Comparison of ENCODE assay signal across 21 cellular contexts in genomic region chr14:34113991-34114390, GRCh38.
DNase-seq lines count a peak whose midpoint lies in the region; ATAC-seq and TF ChIP-seq lines count a peak whose summit lies in the region.
"Had no signal": no experiment of that assay in that cellular context is flagged by ENCODE, and none has a peak within 500 bp of the region (broad histone marks: within the 10 kb centered on the region; RNA-seq: fewer than 3 reads in every experiment).

No MANE protein-coding gene starts in this region.

- H3K4me3 Mint-ChIP-seq in Calu3 (ENCODE audit: low read depth, unreplicated experiment) (no peak overlapping the region), mesothelial cell of epicardium (no peak overlapping the region)
- no peak overlapping the region for H3K4me3 Mint-ChIP-seq in activated T-cell treated with anti-CD3 and anti-CD28 coated beads, Interleukin-2, amount 50 U/mL, for 4 hours
- H3K4me3 Mint-ChIP-seq in activated CD4-positive, alpha-beta memory T cell treated with anti-CD3 and anti-CD28 coated beads for 36 hours, result no peak overlapping the region
- H3K4me3 Mint-ChIP-seq: CD4-positive, alpha-beta memory T cell; GM23338 had no signal

- no peak for ATAC-seq in activated T-cell treated with anti-CD3 and anti-CD28 coated beads, Interleukin-2, amount 50 U/mL, for 4 hours
- ATAC-seq: GM23338 had no signal

- intact Hi-C loops in Calu3 (cut with micrococcal nuclease; ENCODE audit: unreplicated experiment), result loop anchor here (2.0 to 5.0 kb wide), 2 partner anchors 109 to 188 kb away; no protein-coding TSS in a partner anchor
- intact Hi-C loops in activated CD4-positive, alpha-beta memory T cell treated with anti-CD3 and anti-CD28 coated beads for 36 hours (cut with micrococcal nuclease), result no loop called here

- POLR2A ChIA-PET in activated CD4-positive, alpha-beta memory T cell treated with anti-CD3 and anti-CD28 coated beads for 36 hours (lab: Charles Lee), result no interaction called here

- H3K27ac Mint-ChIP-seq in Calu3 (ENCODE audit: unreplicated experiment) (peak overlapping the region; percentile 79), mesothelial cell of epicardium (peak overlapping the region; percentile 94)
- no peak overlapping the region for H3K27ac Mint-ChIP-seq in activated CD4-positive, alpha-beta memory T cell treated with anti-CD3 and anti-CD28 coated beads for 36 hours
- H3K27ac Mint-ChIP-seq: CD4-positive, alpha-beta memory T cell; GM23338 had no signal

- CTCF ChIA-PET in Calu3 (lab: Charles Lee), result interaction anchor here (1.0 to 2.7 kb wide), 3 partner anchors 10 to 19 kb away, joined by 3 to 12 read pairs (median 3); no protein-coding TSS in a partner anchor
- CTCF ChIA-PET in activated CD4-positive, alpha-beta memory T cell treated with anti-CD3 and anti-CD28 coated beads for 36 hours (lab: Charles Lee), result interaction anchor here (0.6 to 1.3 kb wide), 2 partner anchors 16 to 114 kb away, joined by 3 read pairs; no protein-coding TSS in a partner anchor

- H3K36me3 Mint-ChIP-seq in Calu3 (ENCODE audit: insufficient read depth, unreplicated experiment) (peaks cover 3% of the 10 kb centered on the region), mesothelial cell of epicardium (peaks cover 5% of the 10 kb centered on the region)
- H3K36me3 Mint-ChIP-seq in activated T-cell treated with anti-CD3 and anti-CD28 coated beads, Interleukin-2, amount 50 U/mL, for 4 hours (ENCODE audit: insufficient read depth), result no peaks in the 10 kb centered on the region
- H3K36me3 Mint-ChIP-seq in activated CD4-positive, alpha-beta memory T cell treated with anti-CD3 and anti-CD28 coated beads for 36 hours, result peaks cover 5% of the 10 kb centered on the region
- H3K36me3 Mint-ChIP-seq: CD4-positive, alpha-beta memory T cell had no signal

- BruUV-seq in Calu3 (replicated peaks; lab: Mats Ljungman, UMichigan), result no TSS peak

- DNase-seq in Calu3 (no peak), SJSA1 (ENCODE audit: low read depth in 1 of 2, low spot score in 2 of 2) (no peak), mesothelial cell of epicardium (ENCODE audit: low spot score in 2 of 2, unreplicated experiment in 2 of 2) (no peak), LoVo (ENCODE audit: low spot score) (no peak)
- no peak for DNase-seq in stimulated activated CD4-positive, alpha-beta T cell treated with anti-CD3 and anti-CD28 coated beads, Interleukin-4, amount 100 ng/mL, for 1 hour
- DNase-seq in activated T-cell treated with anti-CD3 and anti-CD28 coated beads, Interleukin-2, amount 50 U/mL, for 4 hours, result no peak
- no peak for DNase-seq in activated CD4-positive, alpha-beta memory T cell treated with anti-CD3 and anti-CD28 coated beads for 36 hours
- DNase-seq: ACHN; CD4-positive, alpha-beta memory T cell; HCEC 1CT; NCI-H1694; NCI-H2081; NCI-H2171; NCI-H345; NCI-H524; NCI-H82; RPMI8226; SHP77 treated with DMSO at 0.1 percent for 48 hours had no signal

- H3K36me3 ChIP-seq in SJSA1, result no peaks in the 10 kb centered on the region
- H3K36me3 ChIP-seq: BLaER1 had no signal

- no peaks in the 10 kb centered on the region for H3K9me3 ChIP-seq in SJSA1 (replicated peaks)

- H3K27me3 Mint-ChIP-seq in Calu3 (ENCODE audit: unreplicated experiment), result no peaks in the 10 kb centered on the region
- no peaks in the 10 kb centered on the region for H3K27me3 Mint-ChIP-seq in mesothelial cell of epicardium (ENCODE audit: low read depth)
- peaks cover 8% of the 10 kb centered on the region for H3K27me3 Mint-ChIP-seq in activated T-cell treated with anti-CD3 and anti-CD28 coated beads, Interleukin-2, amount 50 U/mL, for 4 hours (ENCODE audit: low read depth)
- H3K27me3 Mint-ChIP-seq in activated CD4-positive, alpha-beta memory T cell treated with anti-CD3 and anti-CD28 coated beads for 36 hours, result peaks cover 13% of the 10 kb centered on the region

- peaks cover 2% of the 10 kb centered on the region for H3K9me3 Mint-ChIP-seq in Calu3 (ENCODE audit: low read depth, unreplicated experiment)
- peaks cover 16% of the 10 kb centered on the region for H3K9me3 Mint-ChIP-seq in mesothelial cell of epicardium
- H3K9me3 Mint-ChIP-seq in activated T-cell treated with anti-CD3 and anti-CD28 coated beads, Interleukin-2, amount 50 U/mL, for 4 hours, result peaks cover 4% of the 10 kb centered on the region
- peaks cover 7% of the 10 kb centered on the region for H3K9me3 Mint-ChIP-seq in activated CD4-positive, alpha-beta memory T cell treated with anti-CD3 and anti-CD28 coated beads for 36 hours

- H3K27ac ChIP-seq in C4-2B, result peak overlapping the region; percentile 37; the same call in 1 of the 2 replicates
- peak overlapping the region; percentile 49 for H3K27ac ChIP-seq in SJSA1
- H3K27ac ChIP-seq: BLaER1 had no signal

- H3K27me3 ChIP-seq in SJSA1 (replicated peaks), result no peaks in the 10 kb centered on the region
- H3K27me3 ChIP-seq: BLaER1 had no signal

- H3K4me3 ChIP-seq in SJSA1, result no peak overlapping the region
- H3K4me3 ChIP-seq: BLaER1, GM23338 had no signal

- H3K4me1 Mint-ChIP-seq in Calu3 (ENCODE audit: low read depth, unreplicated experiment) (peaks cover 38% of the 10 kb centered on the region), mesothelial cell of epicardium (peaks cover 39% of the 10 kb centered on the region)
- H3K4me1 Mint-ChIP-seq in activated T-cell treated with anti-CD3 and anti-CD28 coated beads, Interleukin-2, amount 50 U/mL, for 4 hours (ENCODE audit: low read depth), result peaks cover 1% of the 10 kb centered on the region
- H3K4me1 Mint-ChIP-seq in activated CD4-positive, alpha-beta memory T cell treated with anti-CD3 and anti-CD28 coated beads for 36 hours (ENCODE audit: low read depth), result no peaks in the 10 kb centered on the region
- H3K4me1 Mint-ChIP-seq: GM23338 had no signal

- TF ChIP-seq CTCF in C4-2B (conservative IDR thresholded peaks at IDR 0.05), result no peak
- no peak for TF ChIP-seq CTCF in Calu3 (IDR thresholded peaks at IDR 0.05; ENCODE audit: unreplicated experiment)
- no peak for TF ChIP-seq CTCF in mesothelial cell of epicardium (IDR thresholded peaks at IDR 0.05; ENCODE audit: unreplicated experiment)

- peaks cover 20% of the 10 kb centered on the region for H3K4me1 ChIP-seq in SJSA1 (replicated peaks)
- H3K4me1 ChIP-seq: BLaER1 had no signal
